Comparison of ENCODE assay signal across 1 cellular context in the genomic region with DNA sequence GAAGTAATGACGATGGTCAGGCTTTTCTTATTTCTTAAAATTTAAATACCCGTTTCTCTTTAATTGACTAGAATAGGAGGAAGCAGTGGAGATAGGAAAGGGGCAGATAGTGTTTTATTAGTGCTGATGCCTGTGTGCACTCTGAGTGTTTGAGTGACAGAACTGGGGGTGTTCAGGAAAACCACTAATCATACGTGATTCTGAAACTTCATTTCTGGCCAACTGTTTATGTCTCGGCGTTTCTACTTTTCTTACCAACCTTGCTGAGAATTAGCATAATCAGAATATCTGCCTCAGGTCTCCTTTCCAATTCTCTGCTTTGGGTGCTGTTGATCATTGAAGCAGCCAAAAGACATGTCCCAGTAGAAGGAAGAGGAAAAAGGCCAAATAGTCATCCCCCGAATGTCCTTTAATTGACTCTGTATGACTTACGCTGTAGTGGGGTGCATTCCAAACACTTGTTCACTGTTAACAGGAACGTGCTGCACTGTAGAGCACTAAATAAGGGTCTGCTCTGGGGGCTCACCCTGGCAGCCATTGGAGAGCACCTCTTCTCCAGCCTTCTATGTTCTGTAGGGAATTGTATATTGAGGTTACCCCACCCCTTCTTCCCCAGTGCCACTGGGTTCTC.
TF ChIP-seq lines count a peak whose summit lies in the region.

No MANE protein-coding gene starts in this region.

TF ChIP-seq in HepG2, 621 proteins besides CTCF, POLR2A, EP300 and RAD21 (continued from another document):
- TF ChIP-seq, protein P1, sequence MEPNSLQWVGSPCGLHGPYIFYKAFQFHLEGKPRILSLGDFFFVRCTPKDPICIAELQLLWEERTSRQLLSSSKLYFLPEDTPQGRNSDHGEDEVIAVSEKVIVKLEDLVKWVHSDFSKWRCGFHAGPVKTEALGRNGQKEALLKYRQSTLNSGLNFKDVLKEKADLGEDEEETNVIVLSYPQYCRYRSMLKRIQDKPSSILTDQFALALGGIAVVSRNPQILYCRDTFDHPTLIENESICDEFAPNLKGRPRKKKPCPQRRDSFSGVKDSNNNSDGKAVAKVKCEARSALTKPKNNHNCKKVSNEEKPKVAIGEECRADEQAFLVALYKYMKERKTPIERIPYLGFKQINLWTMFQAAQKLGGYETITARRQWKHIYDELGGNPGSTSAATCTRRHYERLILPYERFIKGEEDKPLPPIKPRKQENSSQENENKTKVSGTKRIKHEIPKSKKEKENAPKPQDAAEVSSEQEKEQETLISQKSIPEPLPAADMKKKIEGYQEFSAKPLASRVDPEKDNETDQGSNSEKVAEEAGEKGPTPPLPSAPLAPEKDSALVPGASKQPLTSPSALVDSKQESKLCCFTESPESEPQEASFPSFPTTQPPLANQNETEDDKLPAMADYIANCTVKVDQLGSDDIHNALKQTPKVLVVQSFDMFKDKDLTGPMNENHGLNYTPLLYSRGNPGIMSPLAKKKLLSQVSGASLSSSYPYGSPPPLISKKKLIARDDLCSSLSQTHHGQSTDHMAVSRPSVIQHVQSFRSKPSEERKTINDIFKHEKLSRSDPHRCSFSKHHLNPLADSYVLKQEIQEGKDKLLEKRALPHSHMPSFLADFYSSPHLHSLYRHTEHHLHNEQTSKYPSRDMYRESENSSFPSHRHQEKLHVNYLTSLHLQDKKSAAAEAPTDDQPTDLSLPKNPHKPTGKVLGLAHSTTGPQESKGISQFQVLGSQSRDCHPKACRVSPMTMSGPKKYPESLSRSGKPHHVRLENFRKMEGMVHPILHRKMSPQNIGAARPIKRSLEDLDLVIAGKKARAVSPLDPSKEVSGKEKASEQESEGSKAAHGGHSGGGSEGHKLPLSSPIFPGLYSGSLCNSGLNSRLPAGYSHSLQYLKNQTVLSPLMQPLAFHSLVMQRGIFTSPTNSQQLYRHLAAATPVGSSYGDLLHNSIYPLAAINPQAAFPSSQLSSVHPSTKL (CRISPR knock-in tag; IDR thresholded peaks at IDR 0.05): no peak
- TF ChIP-seq ZNF598 (CRISPR knock-in tag; IDR thresholded peaks at IDR 0.05; ENCODE audit: borderline replicate concordance) (no peak), BORCS8-MEF2B (CRISPR knock-in tag; IDR thresholded peaks at IDR 0.05) (no peak)
